ENCODE assay signal across 8 cellular contexts in genomic region chrX:119942831-119943184, GRCh38. TPM values are rescaled to one million over a fixed set of nuclear protein-coding genes. Genes with fewer than 3 reads are reported as not detected.
A peak's percentile ranks its signal among the peaks of the same experiment; 100 is the strongest.
DNase-seq lines count a peak whose midpoint lies in the region; ATAC-seq and TF ChIP-seq lines count a peak whose summit lies in the region.

No MANE protein-coding gene starts in this region.

- H3K9me3 ChIP-seq in HAP-1: no peaks in the 10 kb centered on the region
- H3K9me3 ChIP-seq in SK-N-MC (ENCODE audit: low read depth, low read length): no peaks in the 10 kb centered on the region
- H3K9me3 ChIP-seq in parathyroid adenoma (ENCODE audit: control insufficient read depth, low read length): no peaks in the 10 kb centered on the region

- H3K9ac ChIP-seq in SK-N-MC (ENCODE audit: insufficient read length) (peak overlapping the region; percentile 87), parathyroid adenoma (peak overlapping the region; percentile 87)

- H2AFZ ChIP-seq in parathyroid adenoma: peak overlapping the region; percentile 86

- H3K4me1 ChIP-seq in HAP-1 (peaks cover 29% of the 10 kb centered on the region), parathyroid adenoma (peaks cover 2% of the 10 kb centered on the region)

- no peak for ATAC-seq in HG03565 (IDR thresholded peaks at IDR 0.05; ENCODE audit: unreplicated experiment)
- no peak for ATAC-seq in HG03520 (IDR thresholded peaks at IDR 0.05; ENCODE audit: unreplicated experiment)

- H3K27me3 ChIP-seq in HAP-1 (ENCODE audit: low read depth) (no peaks in the 10 kb centered on the region), parathyroid adenoma (ENCODE audit: control insufficient read depth, insufficient read depth, low read length) (no peaks in the 10 kb centered on the region)

- TF ChIP-seq CTCF in GM12864 (IDR thresholded peaks at IDR 0.05; ENCODE audit: low read depth, low read length, missing control alignments) (no peak), fibroblast of villous mesenchyme (IDR thresholded peaks at IDR 0.05; ENCODE audit: insufficient read depth, low read depth, low read length) (no peak), parathyroid adenoma (IDR thresholded peaks at IDR 0.05) (no peak)

- peak overlapping the region; percentile 69 for H3K4me2 ChIP-seq in parathyroid adenoma (ENCODE audit: low read length)

- in situ Hi-C loops in HAP-1 (cut with MboI; ENCODE audit: low sequenced_read_pairs): no loop called here

- DNase-seq in GM12864 (ENCODE audit: low read depth) (no peak), HAP-1 (ENCODE audit: low spot score in 2 of 2) (no peak), SK-N-MC (ENCODE audit: low read depth, low spot score) (no peak), fibroblast of villous mesenchyme (ENCODE audit: low read depth) (no peak), NCI-H2196 treated with DMSO at 0.1 percent for 48 hours (lab: John Stamatoyannopoulos, UW; ENCODE audit: unreplicated experiment) (no peak)

- H3K36me3 ChIP-seq in HAP-1 (replicated peaks) (peaks cover 2% of the 10 kb centered on the region), SK-N-MC (ENCODE audit: insufficient read depth, low read length) (no peaks in the 10 kb centered on the region), parathyroid adenoma (ENCODE audit: control insufficient read depth, insufficient read depth, low read length) (no peaks in the 10 kb centered on the region)

- peaks cover 4% of the 10 kb centered on the region for H3K79me2 ChIP-seq in parathyroid adenoma

- peak overlapping the region; percentile 90 for H3K4me3 ChIP-seq in GM12864 (ENCODE audit: low read depth, low read length)
- H3K4me3 ChIP-seq in HAP-1: peak overlapping the region; percentile 66
- peak overlapping the region; percentile 85 for H3K4me3 ChIP-seq in SK-N-MC
- H3K4me3 ChIP-seq in fibroblast of villous mesenchyme (ENCODE audit: low read depth, low read length): peak overlapping the region; percentile 72
- peak overlapping the region; percentile 69 for H3K4me3 ChIP-seq in parathyroid adenoma (ENCODE audit: low read depth, low read length)

- H3K27ac ChIP-seq in SK-N-MC (peak overlapping the region; percentile 73; the same call in 1 of the 2 replicates), parathyroid adenoma (peak overlapping the region; percentile 89)

RNA-seq across cellular contexts. Expression of gene NKAP, which starts 0.7 kb away (rescaled TPM):
- total RNA-seq in fibroblast of villous mesenchyme: 3.9 and 4.8 TPM in 2 replicates

RNA-seq across cellular contexts. Expression of gene AKAP14, which starts 47.1 kb away (rescaled TPM):
- total RNA-seq in fibroblast of villous mesenchyme: not detected in 2 replicates
